Comparison of ENCODE assay signal across 8 cellular contexts in genomic region chr18:21997207-21998143, GRCh38.
DNase-seq lines count a peak whose midpoint lies in the region; ATAC-seq, FAIRE-seq and TF ChIP-seq lines count a peak whose summit lies in the region.

No MANE protein-coding gene starts in this region.

- ATAC-seq in left lung, result peak; percentile 91
- ATAC-seq in HG03571 (IDR thresholded peaks at IDR 0.05; ENCODE audit: unreplicated experiment), result no peak

- peak; percentile 76 for TF ChIP-seq CTCF in bronchial epithelial cell (IDR thresholded peaks at IDR 0.05; ENCODE audit: insufficient read depth, low read length, severe bottlenecking)
- TF ChIP-seq CTCF in left lung (IDR thresholded peaks at IDR 0.05), result peak; percentile 74 to 78
- TF ChIP-seq CTCF in vagina (IDR thresholded peaks at IDR 0.05), result peak; percentile 25 to 48 (median 41)

- H3K27me3 ChIP-seq in HAP-1 (ENCODE audit: low read depth), result no peaks in the 10 kb centered on the region
- H3K27me3 ChIP-seq in bronchial epithelial cell (ENCODE audit: control insufficient read depth, insufficient read depth, low read length), result no peaks in the 10 kb centered on the region
- H3K27me3 ChIP-seq in left lung, result no peaks in the 10 kb centered on the region
- H3K27me3 ChIP-seq in vagina, result no peaks in the 10 kb centered on the region

- no peak for TF ChIP-seq POLR2A in vagina (IDR thresholded peaks at IDR 0.05)

- intact Hi-C loops in left lung (cut with DNase I) (no loop called here), vagina (cut with DNase I) (no loop called here)

- H3K9me3 ChIP-seq in HAP-1 (no peaks in the 10 kb centered on the region), left lung (no peaks in the 10 kb centered on the region), vagina (no peaks in the 10 kb centered on the region)

- H3K36me3 ChIP-seq in HAP-1 (replicated peaks), result no peaks in the 10 kb centered on the region
- H3K36me3 ChIP-seq in bronchial epithelial cell (ENCODE audit: control insufficient read depth, insufficient read depth, low read length), result no peaks in the 10 kb centered on the region
- H3K36me3 ChIP-seq in left lung, result no peaks in the 10 kb centered on the region
- H3K36me3 ChIP-seq in vagina, result no peaks in the 10 kb centered on the region

- DNase-seq in NCI-H2227 (lab: John Stamatoyannopoulos, UW; ENCODE audit: unreplicated experiment) (peak; percentile 4), NCI-H2227 treated with DMSO at 0.1 percent for 48 hours (lab: John Stamatoyannopoulos, UW) (no peak), HAP-1 (ENCODE audit: low spot score in 2 of 2) (peak; percentile 27 to 54), NCI-H69 (lab: John Stamatoyannopoulos, UW) (peak; percentile 60), bronchial epithelial cell (ENCODE audit: low read depth) (peak; percentile 65), left lung (no peak), vagina (ENCODE audit: extremely low spot score in 2 of 2) (no peak)

- peaks cover 7% of the 10 kb centered on the region for H3K4me1 ChIP-seq in HAP-1
- H3K4me1 ChIP-seq in left lung, result no peaks in the 10 kb centered on the region
- no peaks in the 10 kb centered on the region for H3K4me1 ChIP-seq in vagina

- FAIRE-seq in bronchial epithelial cell (lab: Jason Lieb, UNC), result no peak

- H3K4me3 ChIP-seq in HAP-1, result no peak overlapping the region
- no peak overlapping the region for H3K4me3 ChIP-seq in bronchial epithelial cell (ENCODE audit: low read depth, low read length)
- H3K4me3 ChIP-seq in left lung, result no peak overlapping the region
- no peak overlapping the region for H3K4me3 ChIP-seq in vagina

- H3K27ac ChIP-seq in left lung, result no peak overlapping the region
- no peak overlapping the region for H3K27ac ChIP-seq in vagina

- in situ Hi-C loops in HAP-1 (cut with MboI; ENCODE audit: low sequenced_read_pairs), result no loop called here

Comparison
In these comparisons a context has a peak if more than half of its experiments do, and no peak if none do; other contexts are left out.
1. DNase-seq: peak in NCI-H2227 (single experiment), HAP-1 (2 of 2), NCI-H69 (single experiment) and bronchial epithelial cell (single experiment); none in NCI-H2227 treated with DMSO at 0.1 percent for 48 hours (single experiment), left lung (0 of 2) and vagina (0 of 2).
2. Peak in every context shown above with its lines, with median percentiles within 50 percentile points of each other: CTCF ChIP-seq.